ENCODE assay signal across 8 cellular contexts in the genomic region with DNA sequence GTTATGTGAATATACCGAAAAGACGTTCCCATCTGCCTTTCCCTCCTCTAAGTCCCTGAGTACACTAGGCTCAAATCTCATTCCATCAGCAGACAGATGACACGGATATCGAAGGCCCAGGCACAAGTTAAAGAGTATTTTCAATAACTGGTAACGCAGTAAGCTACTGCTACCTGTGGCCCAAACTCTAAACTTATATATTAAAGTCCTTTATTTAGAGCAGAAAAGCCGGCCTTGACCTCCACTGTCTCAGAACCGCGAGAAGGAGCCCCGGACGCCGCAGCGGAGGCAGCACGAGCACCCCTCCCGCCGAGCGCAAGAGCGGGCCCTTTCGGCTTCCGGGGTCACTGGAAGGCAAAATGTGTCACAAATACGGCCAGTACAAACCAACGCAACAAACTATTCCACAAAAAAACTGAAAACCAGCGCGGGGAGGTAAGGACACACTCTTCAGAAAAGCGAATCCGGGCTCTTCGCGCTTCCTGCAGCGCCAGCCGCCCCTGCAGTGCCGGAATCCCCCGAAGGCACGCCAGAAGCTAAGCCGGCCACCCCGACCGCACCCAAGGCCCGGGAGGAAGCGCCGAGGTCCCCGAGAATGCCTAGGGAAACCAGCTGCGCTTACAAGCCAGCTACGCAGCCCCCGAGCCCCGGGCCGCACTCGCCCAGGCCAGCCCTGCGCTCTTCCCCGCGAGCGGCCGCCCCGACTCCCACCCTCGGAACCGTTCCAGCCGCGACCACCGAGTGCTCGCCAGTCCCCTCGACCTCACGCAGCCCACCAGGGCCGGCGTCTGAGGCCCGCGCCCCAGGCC. TPM values are rescaled to one million over a fixed set of nuclear protein-coding genes. Genes with fewer than 3 reads are reported as not detected.
DNase-seq lines count a peak whose midpoint lies in the region; ATAC-seq and TF ChIP-seq lines count a peak whose summit lies in the region.

No MANE protein-coding gene starts in this region.

- H2BK5ac ChIP-seq in IMR-90 (ENCODE audit: low read depth, low read length, poor library complexity, severe bottlenecking) = peak overlapping the region; percentile 91

- intact Hi-C loops in IMR-90 (cut with micrococcal nuclease) = loop anchor here (2.0 kb wide), 1 partner anchor 25 kb away; no protein-coding TSS in a partner anchor
- intact Hi-C loops in thyroid gland (cut with DNase I) = no loop called here

- peak overlapping the region; percentile 86 for H2AFZ ChIP-seq in IMR-90 (replicated peaks; ENCODE audit: low read length, poor library complexity)

- peak overlapping the region; percentile 59 to 78; a peak in 3 of 4 replicates for H4K8ac ChIP-seq in IMR-90 (ENCODE audit: low read depth in 2 of 2, low read length in 2 of 2)

- peak overlapping the region; percentile 55 for H4K5ac ChIP-seq in IMR-90 (ENCODE audit: low read depth, low read length)

- H3K36me3 Mint-ChIP-seq in CD8-positive, alpha-beta memory T cell = peaks cover 0 to 18% (median 3%) of the 10 kb centered on the region in 3 donors

- H3K27me3 Mint-ChIP-seq in CD8-positive, alpha-beta memory T cell = peaks cover 0 to 1% of the 10 kb centered on the region in 2 donors

- peak overlapping the region; percentile 92 for H3K4me2 ChIP-seq in IMR-90 (ENCODE audit: low read depth, low read length)

- peak overlapping the region; percentile 93 to 99 (median 98) for H3K27ac Mint-ChIP-seq in CD8-positive, alpha-beta memory T cell

- CTCF ChIA-PET in CD8-positive, alpha-beta memory T cell (lab: Charles Lee) = interaction anchor here (4.5 kb wide), 1 partner anchor 11 kb away, joined by 38 read pairs; a partner anchor contains a TSS
- CTCF ChIA-PET in IMR-90 (lab: Yijun Ruan, JAX) = no interaction called here

- TF ChIP-seq CTCF in IMR-90 (conservative IDR thresholded peaks at IDR 0.05; ENCODE audit: low read depth, low read length) = no peak
- TF ChIP-seq CTCF in thyroid gland (IDR thresholded peaks at IDR 0.05) = no peak

- ATAC-seq in GM21447 (IDR thresholded peaks at IDR 0.05; ENCODE audit: unreplicated experiment) (peak; percentile 11), IMR-90 (ENCODE audit: low read depth) (peak; percentile 7), HG02798 (IDR thresholded peaks at IDR 0.05; ENCODE audit: poor library complexity, unreplicated experiment) (no peak)

- 1% methylated on average over 30 of the region's 63 CpGs; no CpG with 5 or more reads in 1 of the 2 experiments for WGBS in IMR-90 (ENCODE audit: extremely low coverage in 2 of 2, insufficient read length in 1 of 2), 2 experiments
- 0% methylated on average over 20 to 46 of the region's 63 CpGs for WGBS in thyroid gland, 2 donors

- H2BK120ac ChIP-seq in IMR-90 (ENCODE audit: low read depth, low read length) = 0 out of 2 replicates have a peak overlapping the region, but pooled peaks have one; percentile 23

- H4K91ac ChIP-seq in IMR-90 (ENCODE audit: insufficient read depth, low read depth, low read length) = peak overlapping the region; percentile 0

- peak overlapping the region; percentile 90 to 98 (median 94) for H3K4me3 Mint-ChIP-seq in CD8-positive, alpha-beta memory T cell

- H3K4ac ChIP-seq in IMR-90 (ENCODE audit: low read depth, low read length) = peak overlapping the region; percentile 73

- H3K4me1 Mint-ChIP-seq in CD8-positive, alpha-beta memory T cell = peaks cover 68 to 86% (median 83%) of the 10 kb centered on the region in 3 donors

- H2BK20ac ChIP-seq in IMR-90 (ENCODE audit: low read depth, low read length) = no peak overlapping the region

- DNase-seq in CD8-positive, alpha-beta memory T cell = peak; percentile 41 to 74 (median 52)
- DNase-seq in IMR-90 (peak; percentile 16), mucosa of gallbladder (ENCODE audit: low spot score) (peak; percentile 33), thyroid gland (peak; percentile 29 to 42)
- peak; percentile 30 to 39 for DNase-seq in activated CD4-positive, alpha-beta T cell treated with anti-CD3 and anti-CD28 coated beads for 4 hours
- peak; percentile 33 for DNase-seq in effector CD8-positive, alpha-beta T cell (lab: John Stamatoyannopoulos, UW)

- dilution Hi-C loops in IMR-90 (cut with HindIII; ENCODE audit: low sequenced_read_pairs, unreplicated experiment) = no loop called here

- peak overlapping the region; percentile 68 for H3K4me3 ChIP-seq in CD8-positive, alpha-beta memory T cell (ENCODE audit: low read length)
- H3K4me3 ChIP-seq in IMR-90 (ENCODE audit: insufficient read depth, low read depth, low read length) (peak overlapping the region; percentile 99), thyroid gland (replicated peaks in 1 of 3) (peak overlapping the region; percentile 77 to 95 (median 86))

- H3K4me1 ChIP-seq in CD8-positive, alpha-beta memory T cell (ENCODE audit: insufficient read depth, low read length) = peaks cover 72% of the 10 kb centered on the region
- H3K4me1 ChIP-seq in IMR-90 (ENCODE audit: control insufficient read depth, insufficient read depth, low read length) = peaks cover 21% of the 10 kb centered on the region
- peaks cover 58 to 68% of the 10 kb centered on the region in 2 donors for H3K4me1 ChIP-seq in thyroid gland

- no peak overlapping the region for H2BK15ac ChIP-seq in IMR-90 (ENCODE audit: low read depth, low read length)

- TF ChIP-seq POLR2A in IMR-90 (IDR thresholded peaks at IDR 0.05; ENCODE audit: low read depth, low read length) (no peak), thyroid gland (IDR thresholded peaks at IDR 0.05) (no peak)

- peaks cover 10 to 73% of the 10 kb centered on the region in 2 experiments for H3K79me1 ChIP-seq in IMR-90 (ENCODE audit: low read depth in 1 of 2, low read length in 2 of 2)

- in situ Hi-C loops in IMR-90 (cut with MboI; ENCODE audit: low sequenced_read_pairs) = no loop called here

- peak overlapping the region; percentile 95 for H3K9ac ChIP-seq in IMR-90 (ENCODE audit: low read depth, low read length)

- peak overlapping the region; percentile 55 for H3K23ac ChIP-seq in IMR-90 (ENCODE audit: low read depth, low read length)

- no TSS peak for BruUV-seq in IMR-90 (replicated peaks; lab: Mats Ljungman, UMichigan)

- H3K27me3 ChIP-seq in CD8-positive, alpha-beta memory T cell (ENCODE audit: insufficient read depth, low read length, poor library complexity, severe bottlenecking) = no peaks in the 10 kb centered on the region
- H3K27me3 ChIP-seq in IMR-90 (ENCODE audit: control insufficient read depth, insufficient read depth, low read length) (no peaks in the 10 kb centered on the region), thyroid gland (no peaks in the 10 kb centered on the region)

- H2AK5ac ChIP-seq in IMR-90 (ENCODE audit: low read depth, low read length) = peak overlapping the region; percentile 48; the same call in 1 of the 2 replicates

- H3K18ac ChIP-seq in IMR-90 (ENCODE audit: low read depth, low read length) = peak overlapping the region; percentile 24; the same call in 1 of the 2 replicates

- H3K36me3 ChIP-seq in CD8-positive, alpha-beta memory T cell (ENCODE audit: insufficient read depth, low read length) = no peaks in the 10 kb centered on the region
- H3K36me3 ChIP-seq in IMR-90 (ENCODE audit: control insufficient read depth, insufficient read depth, low read length) (no peaks in the 10 kb centered on the region; the same call in 1 of the 2 replicates), thyroid gland (no peaks in the 10 kb centered on the region)

- no peaks in the 10 kb centered on the region for H3K9me3 ChIP-seq in CD8-positive, alpha-beta memory T cell (ENCODE audit: low read length)
- H3K9me3 ChIP-seq in IMR-90 (ENCODE audit: control insufficient read depth, insufficient read depth, low read length) = no peaks in the 10 kb centered on the region
- no peaks in the 10 kb centered on the region for H3K9me3 ChIP-seq in thyroid gland

- POLR2A ChIA-PET in CD8-positive, alpha-beta memory T cell (lab: Charles Lee) = interaction anchor here (1.0 to 4.4 kb wide), 5 partner anchors 8 to 64 kb away, joined by 4 to 30 read pairs (median 5); a partner anchor contains a TSS
- POLR2A ChIA-PET in IMR-90 (lab: Charles Lee; ENCODE audit: unreplicated experiment) = no interaction called here

- no peak for TF ChIP-seq RAD21 in IMR-90 (IDR thresholded peaks at IDR 0.05; ENCODE audit: low read length)

- peak overlapping the region; percentile 96 for H2AK9ac ChIP-seq in IMR-90 (replicated peaks; ENCODE audit: low read depth, low read length, poor library complexity)

- peaks cover 73% of the 10 kb centered on the region for H4K20me1 ChIP-seq in IMR-90 (ENCODE audit: insufficient read depth, low read length)

- peak overlapping the region; percentile 32 for H3K14ac ChIP-seq in IMR-90 (replicated peaks; ENCODE audit: low read depth, low read length)

- H3K56ac ChIP-seq in IMR-90 (ENCODE audit: extremely low read depth, insufficient read depth, low read length) = peak overlapping the region; percentile 75; the same call in 1 of the 2 replicates

- no peaks in the 10 kb centered on the region for H3K9me3 Mint-ChIP-seq in CD8-positive, alpha-beta memory T cell

- peak overlapping the region; percentile 84 for H3K27ac ChIP-seq in CD8-positive, alpha-beta memory T cell (ENCODE audit: low read depth, low read length)
- peak overlapping the region; percentile 85 for H3K27ac ChIP-seq in IMR-90 (ENCODE audit: insufficient read depth, low read length)
- peak overlapping the region; percentile 91 to 95 (median 94) for H3K27ac ChIP-seq in thyroid gland

- H3K9me1 ChIP-seq in IMR-90 (ENCODE audit: insufficient read depth, low read length) = peaks cover 23% of the 10 kb centered on the region

RNA-seq across cellular contexts. Expression of a gene that starts 0.7 kb away (rescaled TPM):
- total RNA-seq in CD8-positive, alpha-beta memory T cell = 10 to 100 TPM; 55.3 to 57.3 TPM
- polyA plus RNA-seq in CD8-positive, alpha-beta memory T cell = 39.0 TPM
- 28.1 and 38.3 TPM in 2 replicates for total RNA-seq in IMR-90 (2012; rRNA removed)
- polyA plus RNA-seq in IMR-90 (2012; rRNA removed) = 17.5 and 21.8 TPM in 2 replicates
- 10.8 and 13.3 TPM in 2 replicates for polyA plus RNA-seq in IMR-90 (2012; cell fraction: cytosol; rRNA removed)
- polyA plus RNA-seq in IMR-90 (2012; cell fraction: nucleus; rRNA removed; ENCODE audit: low replicate concordance) = 47.1 and 74.1 TPM in 2 replicates
- 61.1 TPM for total RNA-seq in mucosa of gallbladder
- total RNA-seq in thyroid gland = 10 to 100 TPM; 67.7 to 92.9 (median 72.2) TPM

RNA-seq across cellular contexts. Expression of a gene that starts 12.3 kb away (rescaled TPM):
- total RNA-seq in CD8-positive, alpha-beta memory T cell = 10 to 100 TPM; 44.9 to 45.5 TPM
- 19.0 TPM for polyA plus RNA-seq in CD8-positive, alpha-beta memory T cell
- total RNA-seq in IMR-90 (2012; rRNA removed) = 33.9 and 36.4 TPM in 2 replicates
- polyA plus RNA-seq in IMR-90 (2012; rRNA removed) = 18.8 and 21.5 TPM in 2 replicates
- 13.8 and 15.1 TPM in 2 replicates for polyA plus RNA-seq in IMR-90 (2012; cell fraction: cytosol; rRNA removed)
- 13.2 and 19.6 TPM in 2 replicates for polyA plus RNA-seq in IMR-90 (2012; cell fraction: nucleus; rRNA removed; ENCODE audit: low replicate concordance)
- 32.9 TPM for total RNA-seq in mucosa of gallbladder
- total RNA-seq in thyroid gland = 10 to 100 TPM; 30.3 to 38.5 (median 34.5) TPM

RNA-seq across cellular contexts. Expression of a gene that starts 26.9 kb away (rescaled TPM):
- 10 to 100 TPM; 26.4 to 26.8 TPM for total RNA-seq in CD8-positive, alpha-beta memory T cell
- 1.0 TPM for polyA plus RNA-seq in CD8-positive, alpha-beta memory T cell
- 1.4 and 2.2 TPM in 2 replicates for total RNA-seq in IMR-90 (2012; rRNA removed)
- polyA plus RNA-seq in IMR-90 (2012; rRNA removed) = 14.4 and 17.3 TPM in 2 replicates
- 3.7 and 5.8 TPM in 2 replicates for polyA plus RNA-seq in IMR-90 (2012; cell fraction: cytosol; rRNA removed)
- polyA plus RNA-seq in IMR-90 (2012; cell fraction: nucleus; rRNA removed; ENCODE audit: low replicate concordance) = 68.1 and 209 TPM in 2 replicates
- total RNA-seq in mucosa of gallbladder = 19.8 TPM
- total RNA-seq in thyroid gland = 1 to 10 TPM in 2 of 4 donors, under 1 TPM in 2; 0.68 to 1.6 (median 1.00) TPM
